ENCODE assay signal across 2 cellular contexts in genomic region chr1:24204116-24204515, GRCh38.
TF ChIP-seq lines count a peak whose summit lies in the region.

No MANE protein-coding gene starts in this region.

TF ChIP-seq in IMR-90, 13 proteins besides CTCF, POLR2A, EP300 and RAD21:
- TF ChIP-seq USF2 (IDR thresholded peaks at IDR 0.05; ENCODE audit: low read depth, low read length) (no peak), NFE2L2 (IDR thresholded peaks at IDR 0.05; ENCODE audit: low read depth, low read length) (no peak), ELK1 (IDR thresholded peaks at IDR 0.05; ENCODE audit: borderline replicate concordance, low read depth, low read length) (no peak), CHD1 (IDR thresholded peaks at IDR 0.05; ENCODE audit: low read depth, low read length) (no peak), MXI1 (IDR thresholded peaks at IDR 0.05; ENCODE audit: borderline replicate concordance, low read depth, low read length) (no peak), SMC3 (IDR thresholded peaks at IDR 0.05; ENCODE audit: low read depth, low read length) (no peak), BHLHE40 (IDR thresholded peaks at IDR 0.05; ENCODE audit: low read depth, low read length) (no peak), RCOR1 (IDR thresholded peaks at IDR 0.05; ENCODE audit: insufficient replicate concordance, low read length) (no peak), RFX5 (IDR thresholded peaks at IDR 0.05; ENCODE audit: low read depth, low read length) (no peak), CEBPB (IDR thresholded peaks at IDR 0.05; ENCODE audit: low read depth, low read length) (no peak), FOS (IDR thresholded peaks at IDR 0.05; ENCODE audit: low read depth, low read length) (no peak)

TF ChIP-seq in H1, 55 proteins besides CTCF, POLR2A, EP300 and RAD21:
- TF ChIP-seq TAF1 (IDR thresholded peaks at IDR 0.05; ENCODE audit: low read depth, low read length), result no peak
- no peak for TF ChIP-seq YY1 (IDR thresholded peaks at IDR 0.05; ENCODE audit: low read depth, low read length)
- no peak for TF ChIP-seq NANOG (IDR thresholded peaks at IDR 0.05; ENCODE audit: insufficient read depth, low read depth, low read length, poor library complexity, severe bottlenecking)
- no peak for TF ChIP-seq RBBP5 (IDR thresholded peaks at IDR 0.05; ENCODE audit: borderline replicate concordance, low read depth, low read length)
- no peak for TF ChIP-seq ASH2L (IDR thresholded peaks at IDR 0.05; ENCODE audit: low read length)
